In genomic region chr12:23399402-23399933, GRCh38 we compare ENCODE assay signal across 1 cellular context.
TF ChIP-seq lines count a peak whose summit lies in the region.

No MANE protein-coding gene starts in this region.

TF ChIP-seq in WTC11, 78 proteins besides CTCF, POLR2A, EP300 and RAD21 (continued from another document):
- TF ChIP-seq STAT6 (CRISPR knock-in tag; conservative IDR thresholded peaks at IDR 0.05; ENCODE audit: low read depth) (no peak), ZNF416 (CRISPR knock-in tag; IDR thresholded peaks at IDR 0.05) (no peak)
